Comparison of ENCODE assay signal across 1 cellular context in the genomic region with DNA sequence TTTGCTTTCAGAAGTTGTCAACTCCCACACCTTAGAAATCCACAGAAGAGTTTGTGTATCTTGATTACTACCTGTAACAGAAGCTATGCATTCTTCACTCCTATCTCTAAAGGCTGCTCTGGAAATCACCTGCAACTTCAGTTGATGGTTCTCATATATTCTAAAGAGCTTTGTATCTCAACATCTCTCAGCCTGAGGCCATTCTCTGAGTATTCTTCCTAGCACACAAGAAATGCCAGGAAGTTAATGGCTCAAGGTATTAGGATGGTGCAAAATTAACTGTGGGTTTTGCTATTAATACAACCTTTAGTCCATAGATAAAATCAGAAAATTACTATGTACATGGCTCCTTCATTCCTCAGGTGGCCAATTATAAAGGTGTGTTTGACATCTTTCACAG.
A peak's percentile ranks its signal among the peaks of the same experiment; 100 is the strongest.
DNase-seq lines count a peak whose midpoint lies in the region.
"Not testable (repeated sequence)": the region's sequence is repeated elsewhere in the genome, so short reads cannot be mapped to it uniquely, and the experiment has no call there.

No MANE protein-coding gene starts in this region.

- H4K12ac ChIP-seq in trophoblast cell (ENCODE audit: low read depth, low read length): not testable (repeated sequence)

- H3K23ac ChIP-seq in trophoblast cell (ENCODE audit: low read length): not testable (repeated sequence)

- not testable (repeated sequence) for H3K36me3 ChIP-seq in trophoblast cell (ENCODE audit: control insufficient read depth in 1 of 2, insufficient read depth in 2 of 2, low read length in 2 of 2)

- not testable (repeated sequence) for H3K79me2 ChIP-seq in trophoblast cell (ENCODE audit: control insufficient read depth, insufficient read depth, low read length, poor library complexity)

- H3K4me1 ChIP-seq in trophoblast cell (ENCODE audit: control insufficient read depth in 1 of 2, insufficient read depth in 2 of 2, low read length in 2 of 2): not testable (repeated sequence)

- not testable (repeated sequence) for H2BK12ac ChIP-seq in trophoblast cell (ENCODE audit: low read length)

- H2BK5ac ChIP-seq in trophoblast cell (ENCODE audit: low read depth, low read length, poor library complexity): not testable (repeated sequence)

- not testable (repeated sequence) for H3K18ac ChIP-seq in trophoblast cell (ENCODE audit: low read length)

- H3K4me2 ChIP-seq in trophoblast cell (ENCODE audit: low read length): not testable (repeated sequence)

- H4K91ac ChIP-seq in trophoblast cell (ENCODE audit: low read depth, low read length): not testable (repeated sequence)

- H3K9ac ChIP-seq in trophoblast cell (ENCODE audit: low read length): not testable (repeated sequence)

- not testable (repeated sequence) for H3K27me3 ChIP-seq in trophoblast cell (ENCODE audit: insufficient read depth, low read length)

- not testable (repeated sequence) for H3K9me3 ChIP-seq in trophoblast cell (ENCODE audit: insufficient read depth, low read depth, low read length)

- H2AFZ ChIP-seq in trophoblast cell (ENCODE audit: insufficient read depth, low read length, poor library complexity): not testable (repeated sequence)

- H3K79me1 ChIP-seq in trophoblast cell (ENCODE audit: low read length): not testable (repeated sequence)

- not testable (repeated sequence) for H4K8ac ChIP-seq in trophoblast cell (ENCODE audit: low read depth, low read length)

- H2BK120ac ChIP-seq in trophoblast cell (ENCODE audit: insufficient read depth, low read length, poor library complexity): not testable (repeated sequence)

- H3K27ac ChIP-seq in trophoblast cell (ENCODE audit: low read depth, low read length): not testable (repeated sequence)

- DNase-seq in trophoblast cell: peak; percentile 56 to 87

- not testable (repeated sequence) for H3K4ac ChIP-seq in trophoblast cell (ENCODE audit: low read depth, low read length)

- H3K14ac ChIP-seq in trophoblast cell (ENCODE audit: low read length): not testable (repeated sequence)

- H3K4me3 ChIP-seq in trophoblast cell (ENCODE audit: low read depth, low read length): not testable (repeated sequence)

- H2AK5ac ChIP-seq in trophoblast cell (ENCODE audit: low read length): not testable (repeated sequence)
